ENCODE assay signal across 8 cellular contexts in the genomic region with DNA sequence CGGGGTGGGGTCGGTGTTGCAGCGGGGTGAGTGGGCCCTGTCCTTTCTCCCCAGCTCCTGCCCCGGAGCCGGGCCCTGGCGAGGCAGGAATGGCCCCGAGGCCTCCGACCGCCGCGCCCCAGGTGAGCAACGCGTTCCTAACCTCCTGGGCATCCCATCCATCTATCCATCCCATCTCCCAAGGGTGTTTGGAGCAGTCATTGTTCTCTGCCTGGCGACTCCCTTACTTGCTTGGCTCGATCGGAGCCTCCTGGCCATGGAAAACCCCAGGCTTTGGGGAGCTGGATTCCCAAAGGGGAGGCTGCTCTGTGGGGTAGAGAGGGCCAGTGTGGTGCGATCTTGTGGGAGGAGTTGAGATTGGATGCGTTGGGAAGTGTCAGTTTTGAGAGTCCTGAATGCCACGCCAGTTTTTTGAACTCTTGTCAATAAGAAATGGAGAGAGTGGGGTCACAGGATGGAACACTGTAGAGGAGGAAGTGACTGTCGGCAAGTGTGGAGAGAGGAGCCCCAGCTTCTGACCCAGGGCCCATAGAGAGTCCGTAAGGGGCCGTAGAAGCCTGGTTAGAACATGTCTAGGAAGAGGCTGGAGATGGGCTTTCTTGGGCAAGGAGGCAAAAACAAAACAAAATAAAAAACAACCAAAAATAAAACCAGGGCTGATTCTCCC. TPM values are rescaled to one million over a fixed set of nuclear protein-coding genes. Genes with fewer than 3 reads are reported as not detected.
DNase-seq lines count a peak whose midpoint lies in the region; ATAC-seq and TF ChIP-seq lines count a peak whose summit lies in the region.

No MANE protein-coding gene starts in this region.

- H3K27ac ChIP-seq in SU-DHL-6 (ENCODE audit: low read depth, low read length): no peak overlapping the region
- no peak overlapping the region for H3K27ac ChIP-seq in endodermal cell (ENCODE audit: low read depth, low read length)
- no peak overlapping the region for H3K27ac ChIP-seq in muscle layer of duodenum (ENCODE audit: low read length)

- no peaks in the 10 kb centered on the region for H3K9me2 ChIP-seq in SU-DHL-6 (replicated peaks; ENCODE audit: insufficient read depth, low read length)

- H4K20me1 ChIP-seq in SU-DHL-6 (ENCODE audit: low read depth, low read length): no peaks in the 10 kb centered on the region

- H2AFZ ChIP-seq in SU-DHL-6 (ENCODE audit: low read depth, low read length, severe bottlenecking): peak overlapping the region; percentile 52

- no peaks in the 10 kb centered on the region for H3K27me3 Mint-ChIP-seq in endodermal cell (ENCODE audit: insufficient read depth)

- H3K27me3 ChIP-seq in SU-DHL-6 (ENCODE audit: low read length) (no peaks in the 10 kb centered on the region), endodermal cell (ENCODE audit: control insufficient read depth, insufficient read depth, low read length, poor library complexity, severe bottlenecking) (no peaks in the 10 kb centered on the region), muscle layer of duodenum (ENCODE audit: low read depth, low read length) (no peaks in the 10 kb centered on the region)

- peak overlapping the region; percentile 83 for H3K4me2 ChIP-seq in SU-DHL-6 (ENCODE audit: low read depth, low read length, poor library complexity, severe bottlenecking)

- H3K36me3 ChIP-seq in SU-DHL-6 (ENCODE audit: low read length): no peaks in the 10 kb centered on the region
- peaks cover 24% of the 10 kb centered on the region for H3K36me3 ChIP-seq in endodermal cell (ENCODE audit: control insufficient read depth, insufficient read depth, low read length)
- H3K36me3 ChIP-seq in muscle layer of duodenum (ENCODE audit: control insufficient read depth in 1 of 2, insufficient read depth in 2 of 2, low read length in 2 of 2): peaks cover 0 to 5% of the 10 kb centered on the region in 2 donors

- peak overlapping the region; percentile 83 for H3K4me3 ChIP-seq in SU-DHL-6 (ENCODE audit: insufficient read depth, low read length, poor library complexity, severe bottlenecking)
- peak overlapping the region; percentile 92 for H3K4me3 ChIP-seq in endodermal cell (ENCODE audit: low read length)
- peak overlapping the region; percentile 77 to 92 for H3K4me3 ChIP-seq in muscle layer of duodenum (ENCODE audit: low read depth in 1 of 2, low read length in 2 of 2)

- peak overlapping the region; percentile 84 for H3K9ac ChIP-seq in SU-DHL-6 (ENCODE audit: low read length)
- peak overlapping the region; percentile 49 for H3K9ac ChIP-seq in endodermal cell (ENCODE audit: extremely low read depth, low read length, poor library complexity, severe bottlenecking)

- TF ChIP-seq CTCF in SU-DHL-6 (IDR thresholded peaks at IDR 0.05; ENCODE audit: insufficient read depth, low read length, poor library complexity, severe bottlenecking) (no peak), endodermal cell (conservative IDR thresholded peaks at IDR 0.05) (no peak)

- no peaks in the 10 kb centered on the region for H3F3A ChIP-seq in SU-DHL-6 (ENCODE audit: insufficient read depth)

- peak; percentile 37 for DNase-seq in NCI-H2171 treated with DMSO at 0.1 percent for 48 hours (lab: John Stamatoyannopoulos, UW)
- no peak for DNase-seq in NCI-H2171 (lab: John Stamatoyannopoulos, UW)
- DNase-seq in endodermal cell: no peak

- no peaks in the 10 kb centered on the region for H3K9me3 ChIP-seq in SU-DHL-6 (ENCODE audit: insufficient read depth, low read length)
- H3K9me3 ChIP-seq in endodermal cell (ENCODE audit: control insufficient read depth, low read length): peaks cover 20% of the 10 kb centered on the region
- no peaks in the 10 kb centered on the region for H3K9me3 ChIP-seq in muscle layer of duodenum (ENCODE audit: control insufficient read depth in 1 of 2, low read length in 2 of 2)

- peaks cover 37% of the 10 kb centered on the region for H3K36me3 Mint-ChIP-seq in endodermal cell (ENCODE audit: low read depth)

- peak overlapping the region; percentile 82 for H3K4me3 Mint-ChIP-seq in endodermal cell

- no peaks in the 10 kb centered on the region for H3K79me2 ChIP-seq in SU-DHL-6 (ENCODE audit: insufficient read depth, low read length)

- peaks cover 9% of the 10 kb centered on the region for H3K4me1 Mint-ChIP-seq in endodermal cell

- H3K4me1 ChIP-seq in endodermal cell (ENCODE audit: control insufficient read depth, insufficient read depth, low read length): no peaks in the 10 kb centered on the region
- H3K4me1 ChIP-seq in muscle layer of duodenum (ENCODE audit: control insufficient read depth in 1 of 2, insufficient read depth in 2 of 2, low read length in 2 of 2): no peaks in the 10 kb centered on the region

- ATAC-seq in HG02970 (IDR thresholded peaks at IDR 0.05; ENCODE audit: low FRiP score, unreplicated experiment) (peak; percentile 14), HG02642 (IDR thresholded peaks at IDR 0.05; ENCODE audit: poor library complexity, unreplicated experiment) (no peak), HG03571 (IDR thresholded peaks at IDR 0.05; ENCODE audit: unreplicated experiment) (no peak)

- peak overlapping the region; percentile 52 for H3K27ac Mint-ChIP-seq in endodermal cell

- no peaks in the 10 kb centered on the region for H3K9me3 Mint-ChIP-seq in endodermal cell

- 6 to 13% methylated on average over 8 to 19 of the region's 22 CpGs for WGBS in endodermal cell (ENCODE audit: insufficient coverage in 1 of 2, insufficient read length in 1 of 2), 2 experiments

RNA-seq across cellular contexts. Expression of a gene that starts 0.7 kb away (rescaled TPM):
- 10 to 100 TPM; 20.4 to 33.2 TPM for total RNA-seq in endodermal cell
- 51.7 TPM for polyA plus RNA-seq in endodermal cell (2013, experiment 1 of 2)
- polyA plus RNA-seq in endodermal cell (2013, experiment 2 of 2): 41.3 TPM
